Comparison of ENCODE assay signal across 14 cellular contexts in the genomic region with DNA sequence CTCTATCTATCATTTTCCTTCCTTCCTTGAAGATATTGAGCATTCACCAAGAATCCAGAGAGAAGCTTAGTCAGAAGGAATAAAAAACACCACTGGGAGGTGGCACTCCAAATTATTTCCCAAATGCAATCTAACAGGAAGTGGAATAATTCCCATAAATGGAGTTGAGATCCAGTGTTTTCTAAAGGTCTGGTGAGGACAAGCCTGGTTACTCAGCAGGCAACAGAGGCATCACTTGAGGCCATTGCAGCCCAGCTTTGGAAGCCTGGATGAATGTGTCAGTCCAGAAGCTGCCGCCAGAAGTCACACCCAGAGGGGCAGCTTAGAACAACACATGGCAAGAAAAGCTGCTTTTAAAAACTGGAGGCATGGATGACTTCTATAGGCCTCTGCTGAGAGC.
A peak's percentile ranks its signal among the peaks of the same experiment; 100 is the strongest.
DNase-seq lines count a peak whose midpoint lies in the region; ATAC-seq and TF ChIP-seq lines count a peak whose summit lies in the region.
"Had no signal": no experiment of that assay in that cellular context is flagged by ENCODE, and none has a peak within 500 bp of the region (broad histone marks: within the 10 kb centered on the region; RNA-seq: fewer than 3 reads in every experiment).

No MANE protein-coding gene starts in this region.

- H3K27ac Mint-ChIP-seq in MCF 10A (ENCODE audit: low read depth, unreplicated experiment) = peak overlapping the region; percentile 66
- H3K27ac Mint-ChIP-seq in stimulated activated memory B cell treated with anti-CD40 and anti-IgM and Interleukin-4, amounts not matched to agents 10 μg/mL and 1 μg/mL and 100 μg/mL, for 72 hours = no peak overlapping the region

- CTCF ChIA-PET in MCF 10A (lab: Yijun Ruan, JAX) = interaction anchor here (0.6 to 0.7 kb wide), 2 partner anchors 15 to 899 kb away, joined by 3 read pairs; no protein-coding TSS in a partner anchor

- H3K4me1 ChIP-seq in breast epithelium = no peaks in the 10 kb centered on the region
- peaks cover 3 to 4% of the 10 kb centered on the region in 2 donors for H3K4me1 ChIP-seq in aorta (ENCODE audit: control insufficient read depth in 1 of 2, insufficient read depth in 2 of 2, low read length in 2 of 2)
- H3K4me1 ChIP-seq: A549 had no signal

- peaks cover 26% of the 10 kb centered on the region for H3K4me1 Mint-ChIP-seq in MCF 10A (ENCODE audit: insufficient read depth, unreplicated experiment)
- H3K4me1 Mint-ChIP-seq in stimulated activated memory B cell treated with anti-CD40 and anti-IgM and Interleukin-4, amounts not matched to agents 10 μg/mL and 1 μg/mL and 100 μg/mL, for 72 hours = peaks cover 7% of the 10 kb centered on the region

- no peak overlapping the region for H3K4me3 Mint-ChIP-seq in MCF 10A (ENCODE audit: unreplicated experiment)
- no peak overlapping the region for H3K4me3 Mint-ChIP-seq in stimulated activated memory B cell treated with anti-CD40 and anti-IgM and Interleukin-4, amounts not matched to agents 10 μg/mL and 1 μg/mL and 100 μg/mL, for 72 hours

- intact Hi-C loops in MCF 10A (cut with micrococcal nuclease) = no loop called here
- intact Hi-C loops in breast epithelium (cut with DNase I; ENCODE audit: low total_unique reads) = no loop called here
- intact Hi-C loops in aorta (cut with DNase I) = loop anchor here in 1 of 2 donors (1.0 kb wide), 1 partner anchor 270 kb away; no protein-coding TSS in a partner anchor

- H3K9me3 ChIP-seq in breast epithelium = no peaks in the 10 kb centered on the region
- no peaks in the 10 kb centered on the region for H3K9me3 ChIP-seq in aorta (ENCODE audit: control insufficient read depth, low read length)
- H3K9me3 ChIP-seq: A549 had no signal

- TF ChIP-seq POLR2A in breast epithelium (IDR thresholded peaks at IDR 0.05) = no peak

- no peaks in the 10 kb centered on the region for H3K27me3 ChIP-seq in breast epithelium
- H3K27me3 ChIP-seq in aorta (ENCODE audit: control insufficient read depth in 1 of 2, insufficient read depth in 2 of 2, low read length in 1 of 2) = no peaks in the 10 kb centered on the region

- H3K27ac ChIP-seq in breast epithelium (no peak overlapping the region), aorta (ENCODE audit: low read depth in 1 of 2, low read length in 2 of 2) (peak overlapping the region in 1 of 2 donors; percentile 78)
- H3K27ac ChIP-seq: A549 had no signal

- H3K9me3 Mint-ChIP-seq in MCF 10A (ENCODE audit: unreplicated experiment) = peaks cover 6% of the 10 kb centered on the region
- no peaks in the 10 kb centered on the region for H3K9me3 Mint-ChIP-seq in stimulated activated memory B cell treated with anti-CD40 and anti-IgM and Interleukin-4, amounts not matched to agents 10 μg/mL and 1 μg/mL and 100 μg/mL, for 72 hours

- POLR2A ChIA-PET in MCF 10A (lab: Yijun Ruan, JAX) = interaction anchor here (1.2 to 2.2 kb wide), 6 partner anchors 9 to 291 kb away, joined by 3 to 12 read pairs (median 6); partner anchors contain the start of gene KLF6

- H3K36me3 ChIP-seq in breast epithelium (no peaks in the 10 kb centered on the region), aorta (ENCODE audit: control insufficient read depth in 1 of 2, insufficient read depth in 2 of 2, low read length in 1 of 2) (no peaks in the 10 kb centered on the region)

- 4% methylated on average over 1 of the region's 1 CpG for WGBS in aorta, 2 donors

- H3K27me3 Mint-ChIP-seq in MCF 10A (ENCODE audit: insufficient read depth, unreplicated experiment) = no peaks in the 10 kb centered on the region
- H3K27me3 Mint-ChIP-seq in stimulated activated memory B cell treated with anti-CD40 and anti-IgM and Interleukin-4, amounts not matched to agents 10 μg/mL and 1 μg/mL and 100 μg/mL, for 72 hours = no peaks in the 10 kb centered on the region

- H3K4me3 ChIP-seq in breast epithelium = no peak overlapping the region
- H3K4me3 ChIP-seq in choroid plexus epithelial cell (ENCODE audit: low read depth, low read length) = no peak overlapping the region
- no peak overlapping the region for H3K4me3 ChIP-seq in aorta (ENCODE audit: low read length in 2 of 2)
- H3K4me3 ChIP-seq: A549 had no signal

- TF ChIP-seq CTCF in MCF 10A (IDR thresholded peaks at IDR 0.05; ENCODE audit: unreplicated experiment) (no peak), breast epithelium (IDR thresholded peaks at IDR 0.05) (no peak), choroid plexus epithelial cell (conservative IDR thresholded peaks at IDR 0.05; ENCODE audit: low read depth, low read length) (no peak)

- DNase-seq in MCF 10A (ENCODE audit: unreplicated experiment) = peak; percentile 15
- DNase-seq in breast epithelium (ENCODE audit: low spot score in 2 of 2) = no peak
- peak; percentile 26 for DNase-seq in choroid plexus epithelial cell (ENCODE audit: low read depth)
- peak; percentile 27 for DNase-seq in iris pigment epithelial cell (ENCODE audit: low read depth)
- DNase-seq in aorta = peak; percentile 80 to 82
- DNase-seq in GM19238 (ENCODE audit: insufficient read length, low spot score) = no peak
- DNase-seq: H7, KG1, NCI-H2227 treated with DMSO at 0.1 percent for 48 hours, nucleus accumbens, SHP77 treated with DMSO at 0.1 percent for 48 hours had no signal

- ATAC-seq in aorta (ENCODE audit: low FRiP score) (peak; percentile 72), GM21526 (IDR thresholded peaks at IDR 0.05; ENCODE audit: low FRiP score, unreplicated experiment) (no peak)
- no peak for ATAC-seq in stimulated activated memory B cell treated with anti-CD40 and anti-IgM and Interleukin-4, amounts not matched to agents 10 μg/mL and 1 μg/mL and 100 μg/mL, for 72 hours
- ATAC-seq: A549 had no signal

- no TSS peak for BruUV-seq in MCF 10A (replicated peaks; lab: Mats Ljungman, UMichigan)

- no peaks in the 10 kb centered on the region for H3K36me3 Mint-ChIP-seq in MCF 10A (ENCODE audit: insufficient read depth, unreplicated experiment)
- no peaks in the 10 kb centered on the region for H3K36me3 Mint-ChIP-seq in stimulated activated memory B cell treated with anti-CD40 and anti-IgM and Interleukin-4, amounts not matched to agents 10 μg/mL and 1 μg/mL and 100 μg/mL, for 72 hours

Comparison
In these comparisons a context has a peak if more than half of its experiments do, and no peak if none do; other contexts are left out.
1. DNase-seq: peak in MCF 10A (single experiment), choroid plexus epithelial cell (single experiment), iris pigment epithelial cell (single experiment) and aorta (2 of 2); none in breast epithelium (0 of 2) and GM19238 (single experiment).